ENCODE assay signal across 7 cellular contexts in the genomic region with DNA sequence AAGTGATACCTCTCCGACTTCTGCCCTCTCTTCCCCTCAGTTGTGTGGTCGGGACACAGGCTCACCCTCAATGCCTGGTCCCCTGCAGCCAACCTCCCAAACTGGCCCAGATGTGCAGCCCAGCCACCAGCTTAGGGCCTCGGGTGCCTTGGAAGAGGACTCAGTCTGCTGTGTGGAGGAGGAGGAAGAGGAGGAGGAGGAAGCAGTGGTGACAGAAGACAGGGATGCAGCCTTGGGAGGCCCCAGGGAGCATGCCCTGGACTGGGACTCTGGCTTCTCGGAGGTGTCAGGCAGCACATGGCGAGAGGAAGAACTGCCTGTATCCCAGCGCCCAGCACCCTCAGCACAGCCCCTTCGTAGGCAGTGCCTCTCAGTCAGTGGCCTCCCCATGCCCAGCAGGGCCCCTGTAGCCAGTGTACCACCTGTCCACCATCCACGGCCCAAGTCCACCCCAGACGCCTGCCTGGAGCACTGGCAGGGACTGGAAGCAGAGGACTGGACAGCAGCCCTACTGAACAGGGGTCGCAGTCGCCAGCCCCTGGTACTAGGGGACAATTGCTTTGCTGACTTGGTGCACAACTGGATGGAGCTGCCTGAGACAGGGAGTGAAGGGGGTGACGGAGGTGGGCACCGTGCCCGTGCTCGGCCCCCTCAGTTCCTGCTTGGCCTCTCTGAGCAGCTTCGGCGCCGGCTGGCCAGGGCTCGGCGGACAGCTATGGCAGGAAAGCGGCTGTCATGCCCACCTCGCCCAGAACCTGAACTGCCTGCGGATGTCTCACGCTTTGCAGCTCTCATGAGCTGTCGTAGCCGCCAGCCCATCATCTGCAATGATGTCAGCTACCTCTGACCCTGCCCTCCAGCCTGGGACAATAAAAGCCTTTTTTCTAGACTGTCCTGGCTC. TPM values are rescaled to one million over a fixed set of nuclear protein-coding genes. Genes with fewer than 3 reads are reported as not detected.
DNase-seq lines count a peak whose midpoint lies in the region; ATAC-seq and TF ChIP-seq lines count a peak whose summit lies in the region.
"Had no signal": no experiment of that assay in that cellular context is flagged by ENCODE, and none has a peak within 500 bp of the region (broad histone marks: within the 10 kb centered on the region; RNA-seq: fewer than 3 reads in every experiment).

No MANE protein-coding gene starts in this region.

- peak in 1 of 2 experiments; percentile 33 for DNase-seq in HL-60 (ENCODE audit: low read depth in 1 of 2, low spot score in 1 of 2)
- DNase-seq in central memory CD8-positive, alpha-beta T cell (ENCODE audit: low spot score in 2 of 2), result no peak
- DNase-seq in ovary, result peak in 3 of 5 donors; percentile 43 to 54 (median 48)
- DNase-seq in RPMI8226, result no peak
- no peak for DNase-seq in NCI-H2107 (lab: John Stamatoyannopoulos, UW)

- H3K27ac ChIP-seq in HL-60 (replicated peaks) (peak overlapping the region; percentile 89), ovary (no peak overlapping the region)

- H3K27ac Mint-ChIP-seq in central memory CD8-positive, alpha-beta T cell (ENCODE audit: low read depth), result peak overlapping the region; percentile 68

- H3K4me3 ChIP-seq in HL-60 (replicated peaks; ENCODE audit: insufficient read depth, low read length) (peak overlapping the region; percentile 94), ovary (peak overlapping the region; percentile 67)

- no peak for TF ChIP-seq EP300 in ovary (IDR thresholded peaks at IDR 0.05)

- WGBS in ovary, 3 donors, result 67 to 75% (median 68%) methylated on average over 24 to 26 of the region's 26 CpGs

- TF ChIP-seq POLR2A in ovary (IDR thresholded peaks at IDR 0.05), result no peak

- peaks cover 30% of the 10 kb centered on the region for H3K4me1 Mint-ChIP-seq in central memory CD8-positive, alpha-beta T cell

- TF ChIP-seq CTCF in HL-60 (IDR thresholded peaks at IDR 0.05; ENCODE audit: insufficient read depth, low read length) (no peak), ovary (IDR thresholded peaks at IDR 0.05) (no peak)

- no peaks in the 10 kb centered on the region for H3K27me3 Mint-ChIP-seq in central memory CD8-positive, alpha-beta T cell

- no peaks in the 10 kb centered on the region for H3K9me3 Mint-ChIP-seq in central memory CD8-positive, alpha-beta T cell

- intact Hi-C loops in ovary (cut with DNase I), result loop anchor here in 2 of 4 donors (2.0 to 10.0 kb wide), 2 partner anchors 34 to 100 kb away; a partner anchor contains a TSS

- peaks cover 11% of the 10 kb centered on the region for H3K4me1 ChIP-seq in ovary (ENCODE audit: insufficient read depth)

- ATAC-seq in central memory CD8-positive, alpha-beta T cell (replicated peaks; ENCODE audit: extremely low read depth, poor library complexity, severe bottlenecking), result no peak
- ATAC-seq in GM19023 (IDR thresholded peaks at IDR 0.05; ENCODE audit: unreplicated experiment), result no peak

- H3K27me3 ChIP-seq in HL-60 (ENCODE audit: insufficient read depth, poor library complexity, severe bottlenecking) (no peaks in the 10 kb centered on the region), ovary (no peaks in the 10 kb centered on the region)

- H3K9me3 ChIP-seq in ovary, result no peaks in the 10 kb centered on the region

- no peaks in the 10 kb centered on the region for H3K36me3 ChIP-seq in ovary

- peak overlapping the region; percentile 86 for H3K4me3 Mint-ChIP-seq in central memory CD8-positive, alpha-beta T cell

- H3K36me3 Mint-ChIP-seq in central memory CD8-positive, alpha-beta T cell (ENCODE audit: insufficient read depth), result peaks cover 10% of the 10 kb centered on the region

RNA-seq across cellular contexts. Expression of a gene that starts 1.3 kb away (rescaled TPM):
- 1 to 10 TPM; 1.8 to 5.0 (median 3.4) TPM for total RNA-seq in ovary
- polyA plus RNA-seq in ovary, result 1 to 10 TPM in 1 of 2 donors, under 1 TPM in 1; 0.25 to 5.5 TPM

RNA-seq across cellular contexts. Expression of a gene that starts 4.7 kb away (rescaled TPM):
- total RNA-seq in ovary, result 10 to 100 TPM in 1 of 7 donors, 1 to 10 TPM in 4, not detected in 2; 1.3 to 37.7 (median 3.1) TPM
- under 1 TPM in 1 of 2 donors, not detected in 1; 0.16 TPM for polyA plus RNA-seq in ovary
- total RNA-seq: glomerular endothelial cell had no signal

RNA-seq across cellular contexts. Expression of a gene that starts 9.4 kb away (rescaled TPM):
- 10 to 100 TPM; 41.6 to 84.9 (median 76.3) TPM for total RNA-seq in ovary
- 10 to 100 TPM; 29.3 to 58.0 TPM for polyA plus RNA-seq in ovary

RNA-seq across cellular contexts. Expression of a gene that starts 18.0 kb away (rescaled TPM):
- 10 to 100 TPM; 27.9 to 52.4 (median 47.0) TPM for total RNA-seq in ovary
- polyA plus RNA-seq in ovary, result 10 to 100 TPM; 31.3 to 48.5 TPM

RNA-seq across cellular contexts. Expression of a gene that starts 52.0 kb away (rescaled TPM):
- total RNA-seq in ovary, result 1 to 10 TPM; 1.8 to 4.5 (median 2.9) TPM
- 1 to 10 TPM; 1.9 to 2.8 TPM for polyA plus RNA-seq in ovary

Comparison
In these comparisons a context has a peak if more than half of its experiments do, and no peak if none do; other contexts are left out.
1. DNase-seq: peak in ovary (3 of 5); none in central memory CD8-positive, alpha-beta T cell (0 of 2), RPMI8226 (single experiment) and NCI-H2107 (single experiment).